Comparison of ENCODE assay signal across 1 cellular context in the genomic region with DNA sequence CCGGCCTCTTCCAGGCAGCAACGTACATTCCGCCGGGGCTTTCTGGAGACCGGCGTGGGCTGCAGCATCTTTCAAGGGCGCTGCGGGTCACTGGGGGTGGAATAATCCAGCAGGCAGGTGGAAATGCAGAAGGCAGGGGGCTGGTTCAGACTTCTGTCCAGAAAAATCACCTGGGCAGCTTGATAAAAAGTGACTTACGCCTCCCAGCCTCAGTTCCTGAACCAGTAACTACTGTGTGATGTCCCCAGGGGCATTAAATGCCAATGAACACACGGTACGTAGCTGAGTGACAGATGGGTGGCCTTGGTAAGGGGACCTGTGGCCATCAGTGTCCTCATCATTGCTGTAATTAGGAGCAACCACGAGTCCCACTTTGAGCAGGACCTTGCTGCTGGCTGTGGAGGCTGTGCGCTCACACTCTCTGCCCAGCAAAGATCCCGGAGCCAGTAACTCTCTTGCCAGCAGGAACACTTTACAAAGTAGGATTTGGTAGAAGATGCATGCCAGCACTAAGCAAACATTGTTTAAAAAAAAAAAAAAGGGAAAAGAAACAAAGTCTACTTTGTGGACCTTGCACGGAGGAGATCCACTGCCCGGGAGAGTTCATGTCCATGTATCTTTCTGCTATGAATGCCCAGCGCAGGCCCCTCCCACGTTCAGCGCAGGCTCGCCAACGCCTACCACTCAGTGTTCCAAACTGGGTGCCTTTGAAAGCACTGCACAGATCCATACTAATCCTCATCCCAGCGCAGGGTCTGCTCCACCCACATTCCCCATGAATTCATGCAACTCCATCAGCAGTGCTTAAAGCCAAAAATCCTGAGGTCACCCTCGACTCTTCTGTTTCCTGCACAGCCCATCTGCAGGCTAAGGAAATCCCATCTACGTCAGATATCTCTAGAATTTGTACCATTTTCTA.
A peak's percentile ranks its signal among the peaks of the same experiment; 100 is the strongest.
TF ChIP-seq lines count a peak whose summit lies in the region.

No MANE protein-coding gene starts in this region.

TF ChIP-seq in liver, 16 proteins besides CTCF, POLR2A, EP300 and RAD21 (continued from another document):
- TF ChIP-seq, protein P1, sequence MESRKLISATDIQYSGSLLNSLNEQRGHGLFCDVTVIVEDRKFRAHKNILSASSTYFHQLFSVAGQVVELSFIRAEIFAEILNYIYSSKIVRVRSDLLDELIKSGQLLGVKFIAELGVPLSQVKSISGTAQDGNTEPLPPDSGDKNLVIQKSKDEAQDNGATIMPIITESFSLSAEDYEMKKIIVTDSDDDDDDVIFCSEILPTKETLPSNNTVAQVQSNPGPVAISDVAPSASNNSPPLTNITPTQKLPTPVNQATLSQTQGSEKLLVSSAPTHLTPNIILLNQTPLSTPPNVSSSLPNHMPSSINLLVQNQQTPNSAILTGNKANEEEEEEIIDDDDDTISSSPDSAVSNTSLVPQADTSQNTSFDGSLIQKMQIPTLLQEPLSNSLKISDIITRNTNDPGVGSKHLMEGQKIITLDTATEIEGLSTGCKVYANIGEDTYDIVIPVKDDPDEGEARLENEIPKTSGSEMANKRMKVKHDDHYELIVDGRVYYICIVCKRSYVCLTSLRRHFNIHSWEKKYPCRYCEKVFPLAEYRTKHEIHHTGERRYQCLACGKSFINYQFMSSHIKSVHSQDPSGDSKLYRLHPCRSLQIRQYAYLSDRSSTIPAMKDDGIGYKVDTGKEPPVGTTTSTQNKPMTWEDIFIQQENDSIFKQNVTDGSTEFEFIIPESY (IDR thresholded peaks at IDR 0.05) = peak; percentile 86
- TF ChIP-seq EGR1 (IDR thresholded peaks at IDR 0.05; ENCODE audit: low read depth in 2 of 2) = peak in 1 of 2 donors; percentile 69
- no peak for TF ChIP-seq TAF1 (conservative IDR thresholded peaks at IDR 0.05)
- peak; percentile 82 for TF ChIP-seq YY1 (IDR thresholded peaks at IDR 0.05)
- TF ChIP-seq NR2F2 (IDR thresholded peaks at IDR 0.05) = peak; percentile 73
- TF ChIP-seq, protein P2, sequence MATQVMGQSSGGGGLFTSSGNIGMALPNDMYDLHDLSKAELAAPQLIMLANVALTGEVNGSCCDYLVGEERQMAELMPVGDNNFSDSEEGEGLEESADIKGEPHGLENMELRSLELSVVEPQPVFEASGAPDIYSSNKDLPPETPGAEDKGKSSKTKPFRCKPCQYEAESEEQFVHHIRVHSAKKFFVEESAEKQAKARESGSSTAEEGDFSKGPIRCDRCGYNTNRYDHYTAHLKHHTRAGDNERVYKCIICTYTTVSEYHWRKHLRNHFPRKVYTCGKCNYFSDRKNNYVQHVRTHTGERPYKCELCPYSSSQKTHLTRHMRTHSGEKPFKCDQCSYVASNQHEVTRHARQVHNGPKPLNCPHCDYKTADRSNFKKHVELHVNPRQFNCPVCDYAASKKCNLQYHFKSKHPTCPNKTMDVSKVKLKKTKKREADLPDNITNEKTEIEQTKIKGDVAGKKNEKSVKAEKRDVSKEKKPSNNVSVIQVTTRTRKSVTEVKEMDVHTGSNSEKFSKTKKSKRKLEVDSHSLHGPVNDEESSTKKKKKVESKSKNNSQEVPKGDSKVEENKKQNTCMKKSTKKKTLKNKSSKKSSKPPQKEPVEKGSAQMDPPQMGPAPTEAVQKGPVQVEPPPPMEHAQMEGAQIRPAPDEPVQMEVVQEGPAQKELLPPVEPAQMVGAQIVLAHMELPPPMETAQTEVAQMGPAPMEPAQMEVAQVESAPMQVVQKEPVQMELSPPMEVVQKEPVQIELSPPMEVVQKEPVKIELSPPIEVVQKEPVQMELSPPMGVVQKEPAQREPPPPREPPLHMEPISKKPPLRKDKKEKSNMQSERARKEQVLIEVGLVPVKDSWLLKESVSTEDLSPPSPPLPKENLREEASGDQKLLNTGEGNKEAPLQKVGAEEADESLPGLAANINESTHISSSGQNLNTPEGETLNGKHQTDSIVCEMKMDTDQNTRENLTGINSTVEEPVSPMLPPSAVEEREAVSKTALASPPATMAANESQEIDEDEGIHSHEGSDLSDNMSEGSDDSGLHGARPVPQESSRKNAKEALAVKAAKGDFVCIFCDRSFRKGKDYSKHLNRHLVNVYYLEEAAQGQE (IDR thresholded peaks at IDR 0.05) = peak; percentile 74
- TF ChIP-seq GABPA (IDR thresholded peaks at IDR 0.05 in 1 of 2, conservative IDR thresholded peaks at IDR 0.05 in 1 of 2) = peak in 1 of 2 donors; percentile 42
